In genomic region chr3:134029734-134030381, GRCh38 we compare ENCODE assay signal across 8 cellular contexts. TPM values are rescaled to one million over a fixed set of nuclear protein-coding genes. Genes with fewer than 3 reads are reported as not detected.
DNase-seq lines count a peak whose midpoint lies in the region; ATAC-seq and TF ChIP-seq lines count a peak whose summit lies in the region.

Gene SLCO2A1 (minus strand): TSS chr3:134029925. CDS start chr3:134029802, 123 bp downstream.

- DNase-seq in AG20443 (ENCODE audit: low spot score): peak; percentile 74
- peak; percentile 77 for DNase-seq in HK-2 (ENCODE audit: unreplicated experiment)
- DNase-seq in hepatocyte (ENCODE audit: low spot score): peak; percentile 81
- no peak for DNase-seq in retinal pigment epithelial cell (ENCODE audit: low read depth)
- no peak for DNase-seq in DMS114 treated with DMSO at 0.1 percent for 48 hours (lab: John Stamatoyannopoulos, UW; ENCODE audit: unreplicated experiment)
- no peak for DNase-seq in cerebellar nuclear complex (lab: John Stamatoyannopoulos, UW)

- H2AFZ ChIP-seq in hepatocyte: peak within 1 kb of the TSS; percentile 72

- peak within 1 kb of the TSS; percentile 82 for H3K4me3 ChIP-seq in hepatocyte
- H3K4me3 ChIP-seq in retinal pigment epithelial cell (ENCODE audit: low read length): peak within 1 kb of the TSS; percentile 43

- H3K36me3 Mint-ChIP-seq in activated naive CD8-positive, alpha-beta T cell: no peaks in the 10 kb centered on the region

- peaks cover 23% of the 10 kb centered on the region for H3K27me3 ChIP-seq in hepatocyte

- H3K36me3 ChIP-seq in hepatocyte (replicated peaks; ENCODE audit: insufficient read depth, low read depth): no peaks in the 10 kb centered on the region

- H3K27me3 Mint-ChIP-seq in activated naive CD8-positive, alpha-beta T cell: peaks cover 20% of the 10 kb centered on the region

- H3K9me3 Mint-ChIP-seq in activated naive CD8-positive, alpha-beta T cell (ENCODE audit: low read depth): no peaks in the 10 kb centered on the region

- no peaks in the 10 kb centered on the region for H3K9me3 ChIP-seq in hepatocyte (ENCODE audit: low read depth)

- H3K27ac ChIP-seq in hepatocyte: peak within 1 kb of the TSS; percentile 70

- H3K4me2 ChIP-seq in hepatocyte: peak within 1 kb of the TSS; percentile 100

- H3K4me1 Mint-ChIP-seq in activated naive CD8-positive, alpha-beta T cell (ENCODE audit: low read depth): peaks cover 2% of the 10 kb centered on the region

- no peaks in the 10 kb centered on the region for H4K20me1 ChIP-seq in hepatocyte (ENCODE audit: insufficient read depth, poor library complexity, severe bottlenecking)

- no peak within 1 kb of the TSS for H3K27ac Mint-ChIP-seq in activated naive CD8-positive, alpha-beta T cell

- ATAC-seq in GM19455 (IDR thresholded peaks at IDR 0.05; ENCODE audit: unreplicated experiment): no peak

- H3K9me2 ChIP-seq in hepatocyte (replicated peaks; ENCODE audit: insufficient read depth): no peaks in the 10 kb centered on the region

- H3K4me1 ChIP-seq in hepatocyte (ENCODE audit: insufficient read depth): peaks cover 11% of the 10 kb centered on the region

- H3K79me2 ChIP-seq in hepatocyte: no peaks in the 10 kb centered on the region

- peak within 1 kb of the TSS; percentile 80 for H3K4me3 Mint-ChIP-seq in activated naive CD8-positive, alpha-beta T cell

- TF ChIP-seq CTCF in hepatocyte (IDR thresholded peaks at IDR 0.05; ENCODE audit: poor library complexity) (no peak), retinal pigment epithelial cell (conservative IDR thresholded peaks at IDR 0.05; ENCODE audit: low read depth, low read length) (no peak)

- 2% methylated on average over 17 of the region's 67 CpGs for WGBS in hepatocyte (ENCODE audit: low lambda C conversion rate, missing lambda C conversion rate)

RNA-seq across cellular contexts. Expression of gene SLCO2A1, which starts in this region (rescaled TPM):
- total RNA-seq in hepatocyte: 2.2 and 2.3 TPM in 2 replicates
- 7.0 and 8.4 TPM in 2 replicates for polyA plus RNA-seq in hepatocyte

Comparison
In these comparisons a context has a peak if more than half of its experiments do, and no peak if none do; other contexts are left out.
1. DNase-seq: peak in AG20443 (single experiment), HK-2 (single experiment) and hepatocyte (single experiment); none in retinal pigment epithelial cell (single experiment), DMS114 treated with DMSO at 0.1 percent for 48 hours (single experiment) and cerebellar nuclear complex (0 of 2).